8 cellular contexts compared by ENCODE assay signal in the genomic region with DNA sequence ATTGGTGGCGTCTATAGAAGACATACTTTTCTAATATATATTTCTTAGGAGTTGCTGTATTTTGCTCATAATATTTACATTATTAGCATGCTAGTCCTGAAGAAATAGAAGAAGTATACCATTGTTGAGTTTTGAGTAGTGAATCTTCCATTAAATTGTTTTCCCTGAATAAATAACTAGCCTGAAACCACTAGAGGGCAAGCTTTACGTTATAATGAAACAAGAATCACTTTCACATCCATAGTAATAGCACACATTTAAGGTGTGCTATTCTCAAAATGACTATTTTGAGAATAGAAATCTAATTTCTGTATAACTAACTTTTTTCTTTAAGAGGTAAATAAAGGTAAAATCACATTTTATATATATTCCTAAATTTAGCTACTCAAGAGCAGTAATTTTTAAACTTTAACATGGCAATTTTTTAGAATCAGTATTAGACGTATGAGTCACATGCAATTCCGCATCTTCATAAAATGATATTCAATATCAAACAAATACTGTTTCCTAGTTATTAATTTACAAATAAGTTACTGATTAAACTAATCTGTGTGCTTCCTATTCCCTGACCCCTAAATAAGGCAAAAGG.
DNase-seq lines count a peak whose midpoint lies in the region; ATAC-seq, FAIRE-seq and TF ChIP-seq lines count a peak whose summit lies in the region.

No MANE protein-coding gene starts in this region.

- H3K9me3 ChIP-seq in K562 (replicated peaks; ENCODE audit: control insufficient read depth, insufficient read depth, low read depth, low read length) (no peaks in the 10 kb centered on the region), neural progenitor cell (ENCODE audit: low read depth) (no peaks in the 10 kb centered on the region), prostate gland (no peaks in the 10 kb centered on the region)

- no peak overlapping the region for H3K4me2 ChIP-seq in K562 (ENCODE audit: insufficient read depth, low read length)
- H3K4me2 ChIP-seq in neural progenitor cell, result no peak overlapping the region

- H3K27me3 Mint-ChIP-seq in neural progenitor cell (ENCODE audit: insufficient read depth, low read depth), result no peaks in the 10 kb centered on the region

- H3K4me1 ChIP-seq in K562 (replicated peaks in 1 of 2; ENCODE audit: control insufficient read depth in 2 of 2, insufficient read depth in 2 of 2, low read length in 2 of 2), result no peaks in the 10 kb centered on the region
- peaks cover 4% of the 10 kb centered on the region for H3K4me1 ChIP-seq in neural progenitor cell
- H3K4me1 ChIP-seq in prostate gland (replicated peaks), result no peaks in the 10 kb centered on the region

- peak; percentile 94 for ATAC-seq in GM18502 (IDR thresholded peaks at IDR 0.05; ENCODE audit: poor library complexity, unreplicated experiment)
- peak; percentile 92 for ATAC-seq in HG02885 (IDR thresholded peaks at IDR 0.05; ENCODE audit: poor library complexity, unreplicated experiment)
- ATAC-seq in K562, result no peak

- TF ChIP-seq POLR2A in K562 (conservative IDR thresholded peaks at IDR 0.05) (no peak), prostate gland (IDR thresholded peaks at IDR 0.05) (no peak)

- BruUV-seq in K562 (replicated peaks; lab: Mats Ljungman, UMichigan), result no TSS peak

- DNase-seq in NCI-H1694 (lab: John Stamatoyannopoulos, UW) (peak; percentile 5), K562 (ENCODE audit: extremely low read depth in 1 of 4, low spot score in 3 of 4) (peak in 2 of 4 experiments; percentile 10 to 14), neural progenitor cell (ENCODE audit: low spot score) (peak; percentile 60), NCI-H2029 (lab: John Stamatoyannopoulos, UW) (no peak), prostate gland (ENCODE audit: low spot score) (no peak)

- H3K9ac ChIP-seq in K562 (ENCODE audit: insufficient read depth in 1 of 2, low read depth in 2 of 2, low read length in 2 of 2) (no peak overlapping the region), neural progenitor cell (no peak overlapping the region)

- H2AFZ ChIP-seq in K562 (ENCODE audit: low read depth, low read length) (no peak overlapping the region), neural progenitor cell (replicated peaks) (no peak overlapping the region)

- H3K36me3 ChIP-seq in K562 (ENCODE audit: control insufficient read depth, insufficient read depth, low read length) (no peaks in the 10 kb centered on the region), neural progenitor cell (no peaks in the 10 kb centered on the region), prostate gland (no peaks in the 10 kb centered on the region)

- H3K9me3 Mint-ChIP-seq in neural progenitor cell, result no peaks in the 10 kb centered on the region

- FAIRE-seq in K562 (lab: Jason Lieb, UNC), result no peak

- intact Hi-C loops in K562 (cut with micrococcal nuclease) (loop anchor here (10.0 kb wide), 1 partner anchor 1691 kb away; no protein-coding TSS in a partner anchor), prostate gland (cut with DNase I) (no loop called here)

- TF ChIP-seq CTCF in 22Rv1 (IDR thresholded peaks at IDR 0.05) (peak; percentile 72), K562 (IDR thresholded peaks at IDR 0.05 in 2 of 3, conservative IDR thresholded peaks at IDR 0.05 in 1 of 3; ENCODE audit: insufficient read depth in 2 of 3, low read depth in 1 of 3, low read length in 3 of 3) (peak in 1 of 3 experiments; percentile 40; a peak in 2 of 6 replicates), neural progenitor cell (IDR thresholded peaks at IDR 0.05) (peak; percentile 70), prostate gland (IDR thresholded peaks at IDR 0.05) (peak in 2 of 4 experiments; percentile 21 to 38)

- H3K4me3 Mint-ChIP-seq in neural progenitor cell, result no peak overlapping the region

- H3K4me3 ChIP-seq in K562, result no peak overlapping the region
- no peak overlapping the region for H3K4me3 ChIP-seq in neural progenitor cell
- no peak overlapping the region for H3K4me3 ChIP-seq in prostate gland

- no peaks in the 10 kb centered on the region for H3K27me3 ChIP-seq in K562 (ENCODE audit: control insufficient read depth in 2 of 2, insufficient read depth in 2 of 2, low read length in 2 of 2)
- H3K27me3 ChIP-seq in neural progenitor cell, result no peaks in the 10 kb centered on the region
- H3K27me3 ChIP-seq in prostate gland (replicated peaks; ENCODE audit: insufficient read depth), result no peaks in the 10 kb centered on the region

- TF ChIP-seq RAD21 in K562 (CRISPR knock-in tag; conservative IDR thresholded peaks at IDR 0.05 in 1 of 2, IDR thresholded peaks at IDR 0.05 in 1 of 2), result peak; percentile 47 to 69

- no peaks in the 10 kb centered on the region for H3K4me1 Mint-ChIP-seq in neural progenitor cell

- POLR2A ChIA-PET in K562 (lab: Yijun Ruan, JAX), result no interaction called here

- CTCF ChIA-PET in K562 (lab: Yijun Ruan, JAX; ENCODE audit: low intra/inter-chr PET ratio), result no interaction called here

- no peaks in the 10 kb centered on the region for H3K79me2 ChIP-seq in K562 (ENCODE audit: control insufficient read depth, insufficient read depth, low read length)
- no peaks in the 10 kb centered on the region for H3K79me2 ChIP-seq in neural progenitor cell (ENCODE audit: low read depth)

- H3F3A ChIP-seq in neural progenitor cell (ENCODE audit: low read depth), result peaks cover 2% of the 10 kb centered on the region

- in situ Hi-C loops in K562 (cut with MboI), result no loop called here

- no peaks in the 10 kb centered on the region for H3K9me1 ChIP-seq in K562 (ENCODE audit: control insufficient read depth, insufficient read depth, low read length)

- WGBS in K562 (ENCODE audit: insufficient coverage, low coverage, missing lambda C conversion rate), result 7% methylated on average over 4 of the region's 4 CpGs
- 70% methylated on average over 4 of the region's 4 CpGs for WGBS in prostate gland

- H3K27ac ChIP-seq in 22Rv1 (no peak overlapping the region), K562 (ENCODE audit: extremely low read depth, low read depth, low read length) (no peak overlapping the region), neural progenitor cell (no peak overlapping the region), prostate gland (no peak overlapping the region)

- H3K27ac Mint-ChIP-seq in neural progenitor cell, result no peak overlapping the region

- no peak for TF ChIP-seq EP300 in K562 (IDR thresholded peaks at IDR 0.05; ENCODE audit: low read length)

- no peaks in the 10 kb centered on the region for H3K36me3 Mint-ChIP-seq in neural progenitor cell

- H4K20me1 ChIP-seq in K562 (replicated peaks; ENCODE audit: control insufficient read depth, insufficient read depth, low read length) (no peaks in the 10 kb centered on the region), neural progenitor cell (ENCODE audit: low read depth) (no peaks in the 10 kb centered on the region)

TF ChIP-seq in K562, 482 proteins besides CTCF, POLR2A, EP300 and RAD21:
- no peak for TF ChIP-seq ZC3H11A (IDR thresholded peaks at IDR 0.05; ENCODE audit: low read depth, low read length)
- no peak for TF ChIP-seq SRSF1 (IDR thresholded peaks at IDR 0.05; ENCODE audit: low read depth, low read length)
- no peak for TF ChIP-seq ZNF766 (CRISPR knock-in tag; conservative IDR thresholded peaks at IDR 0.05)
- TF ChIP-seq SMARCE1 (IDR thresholded peaks at IDR 0.05), result no peak
- TF ChIP-seq ZBTB17 (CRISPR knock-in tag; IDR thresholded peaks at IDR 0.05), result no peak
- TF ChIP-seq FOXK2 (conservative IDR thresholded peaks at IDR 0.05 in 1 of 2, IDR thresholded peaks at IDR 0.05 in 1 of 2; ENCODE audit: low read depth in 2 of 2), result no peak
- TF ChIP-seq SMARCA5 (IDR thresholded peaks at IDR 0.05), result no peak
- TF ChIP-seq TAF9B (IDR thresholded peaks at IDR 0.05; ENCODE audit: partially characterized antibody), result no peak
- no peak for TF ChIP-seq ETS2 (tag; IDR thresholded peaks at IDR 0.05; ENCODE audit: borderline replicate concordance, poor library complexity, severe bottlenecking)
- no peak for TF ChIP-seq ZFP36 (IDR thresholded peaks at IDR 0.05; ENCODE audit: low read depth, low read length, partially characterized antibody)
- no peak for TF ChIP-seq POLR3A (IDR thresholded peaks at IDR 0.05; ENCODE audit: borderline replicate concordance, extremely low read depth, insufficient read depth, insufficient read length)

Comparison
In these comparisons a context has a peak if more than half of its experiments do, and no peak if none do; other contexts are left out.
1. DNase-seq: peak in NCI-H1694 (single experiment) and neural progenitor cell (single experiment); none in NCI-H2029 (single experiment) and prostate gland (single experiment).